ENCODE assay signal across 25 cellular contexts in genomic region chr3:29382845-29383244, GRCh38.
"Had no signal": no experiment of that assay in that cellular context is flagged by ENCODE, and none has a peak within 500 bp of the region (broad histone marks: within the 10 kb centered on the region; RNA-seq: fewer than 3 reads in every experiment).

No MANE protein-coding gene starts in this region.

- H3K4me3 Mint-ChIP-seq: activated CD4-positive, alpha-beta memory T cell treated with anti-CD3 and anti-CD28 coated beads for 36 hours; activated CD4-positive, alpha-beta T cell treated with anti-CD3 and anti-CD28 coated beads, Interleukin-2, amount 10 ng/mL, durations not matched to agents 24 days and 14 days; activated naive CD4-positive, alpha-beta T cell treated with anti-CD3 and anti-CD28 coated beads for 36 hours; activated naive CD8-positive, alpha-beta T cell treated with anti-CD3 and anti-CD28 coated beads, Interleukin-2, amount 10 ng/mL, durations not matched to agents 7 days and 5 days; activated T-helper 1 cell treated with anti-CD3 and anti-CD28 coated beads, Interleukin-12 subunit alpha, Interleukin-12 subunit beta, Interleukin-2, Interleukin-4 antibody, amounts not matched to agents 30 ng/mL and 10 ng/mL and 1 ng/mL, durations not matched to agents 14 hours and 24 hours and 36 hours; central memory CD8-positive, alpha-beta T cell; nephron; T-helper 1 cell treated with Interleukin-12 subunit alpha and Interleukin-12 subunit beta and Interleukin-4 antibody, amounts not matched to agents 30 μg/mL and 1 μg/mL, for 36 hours had no signal

- H3K9me3 Mint-ChIP-seq: activated CD4-positive, alpha-beta memory T cell treated with anti-CD3 and anti-CD28 coated beads for 36 hours; activated naive CD4-positive, alpha-beta T cell treated with anti-CD3 and anti-CD28 coated beads for 36 hours; activated naive CD8-positive, alpha-beta T cell treated with anti-CD3 and anti-CD28 coated beads, Interleukin-2, amount 10 ng/mL, durations not matched to agents 7 days and 5 days; T-helper 1 cell treated with Interleukin-12 subunit alpha and Interleukin-12 subunit beta and Interleukin-4 antibody, amounts not matched to agents 30 μg/mL and 1 μg/mL, for 36 hours had no signal

- H3K27me3 ChIP-seq: left lung, spleen, suprapubic skin had no signal

- ATAC-seq: activated CD4-positive, CD25-positive, alpha-beta regulatory T cell treated with anti-CD3 and anti-CD28 coated beads, Interleukin-2, amount 50 U/mL, for 24 hours; mucosa of descending colon had no signal

- H3K27ac Mint-ChIP-seq: activated CD4-positive, alpha-beta memory T cell treated with anti-CD3 and anti-CD28 coated beads for 36 hours; activated CD4-positive, alpha-beta T cell treated with anti-CD3 and anti-CD28 coated beads, Interleukin-2, amount 10 ng/mL, durations not matched to agents 24 days and 14 days; activated naive CD4-positive, alpha-beta T cell treated with anti-CD3 and anti-CD28 coated beads for 36 hours; activated naive CD8-positive, alpha-beta T cell treated with anti-CD3 and anti-CD28 coated beads, Interleukin-2, amount 10 ng/mL, durations not matched to agents 7 days and 5 days; activated T-helper 1 cell treated with anti-CD3 and anti-CD28 coated beads, Interleukin-12 subunit alpha, Interleukin-12 subunit beta, Interleukin-2, Interleukin-4 antibody, amounts not matched to agents 30 ng/mL and 10 ng/mL and 1 ng/mL, durations not matched to agents 14 hours and 24 hours and 36 hours; nephron; T-helper 1 cell treated with Interleukin-12 subunit alpha and Interleukin-12 subunit beta and Interleukin-4 antibody, amounts not matched to agents 30 μg/mL and 1 μg/mL, for 36 hours had no signal

- H3K36me3 Mint-ChIP-seq: activated CD4-positive, alpha-beta memory T cell treated with anti-CD3 and anti-CD28 coated beads for 36 hours; activated naive CD8-positive, alpha-beta T cell treated with anti-CD3 and anti-CD28 coated beads, Interleukin-2, amount 10 ng/mL, durations not matched to agents 7 days and 5 days had no signal

- H3K27me3 Mint-ChIP-seq: activated CD4-positive, alpha-beta memory T cell treated with anti-CD3 and anti-CD28 coated beads for 36 hours; activated CD4-positive, alpha-beta T cell treated with anti-CD3 and anti-CD28 coated beads, Interleukin-2, amount 10 ng/mL, durations not matched to agents 24 days and 14 days; activated naive CD8-positive, alpha-beta T cell treated with anti-CD3 and anti-CD28 coated beads, Interleukin-2, amount 10 ng/mL, durations not matched to agents 7 days and 5 days; central memory CD8-positive, alpha-beta T cell had no signal

- H3K36me3 ChIP-seq: left lung, spleen, suprapubic skin, WERI-Rb-1 had no signal

- H3K27ac ChIP-seq: epithelial cell of prostate, left lung, spleen, suprapubic skin, WERI-Rb-1 had no signal

- H3K4me1 Mint-ChIP-seq: central memory CD8-positive, alpha-beta T cell had no signal

- H3K9me3 ChIP-seq: left lung, mucosa of descending colon, spleen, suprapubic skin had no signal

- DNase-seq: activated CD4-positive, alpha-beta memory T cell treated with anti-CD3 and anti-CD28 coated beads for 36 hours; activated CD4-positive, alpha-beta T cell treated with anti-CD3 and anti-CD28 coated beads, Interleukin-2, amount 10 ng/mL, durations not matched to agents 24 days and 14 days; activated CD8-positive, alpha-beta memory T cell treated with anti-CD3 and anti-CD28 coated beads, Interleukin-2, amount 50 U/mL, for 4 hours; activated effector memory CD4-positive, alpha-beta T cell treated with anti-CD3 and anti-CD28 coated beads, Interleukin-2, amount 50 U/mL, for 16 hours; activated naive CD4-positive, alpha-beta T cell treated with anti-CD3 and anti-CD28 coated beads for 36 hours; activated naive CD8-positive, alpha-beta T cell treated with anti-CD3 and anti-CD28 coated beads, Interleukin-2, amount 10 ng/mL, durations not matched to agents 7 days and 5 days; activated T-cell treated with anti-CD3 and anti-CD28 coated beads, Interleukin-2, amount 50 U/mL, for 1 hour; amniotic stem cell; effector CD8-positive, alpha-beta T cell; glutamatergic neuron; left lung; mucosa of descending colon; spleen; stimulated activated naive CD4-positive, alpha-beta T cell; SW 1271; T1000; WERI-Rb-1 had no signal

- H3K4me1 ChIP-seq: left lung, spleen had no signal

- H3K4me3 ChIP-seq: left lung, lung, mucosa of descending colon, spleen, suprapubic skin had no signal
